In the genomic region with DNA sequence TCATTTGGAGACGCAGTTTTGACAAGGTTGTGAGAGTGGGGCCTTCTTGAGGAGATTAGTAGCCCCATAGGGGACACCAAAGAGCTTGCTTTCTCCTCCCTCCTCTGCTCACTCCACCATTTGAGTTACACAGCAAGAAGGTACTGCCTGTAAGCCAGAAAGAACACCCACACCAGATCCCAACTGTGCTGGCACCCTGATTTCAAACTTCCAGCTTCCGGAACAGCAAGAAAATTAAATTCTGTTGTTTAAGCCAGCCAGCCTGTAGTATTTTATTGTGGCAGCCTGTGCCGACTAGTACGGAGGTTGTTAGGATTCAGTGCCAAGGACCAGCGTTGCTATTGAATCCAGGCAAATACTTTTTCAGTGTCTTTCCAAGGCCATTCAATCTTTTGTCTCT, we compare ENCODE assay signal across 27 cellular contexts.
"Had no signal": no experiment of that assay in that cellular context is flagged by ENCODE, and none has a peak within 500 bp of the region (broad histone marks: within the 10 kb centered on the region; RNA-seq: fewer than 3 reads in every experiment).

No MANE protein-coding gene starts in this region.

- H3K27me3 Mint-ChIP-seq: progenitor cell of endocrine pancreas; stimulated activated memory B cell treated with anti-CD40 and anti-IgM and Interleukin-4, amounts not matched to agents 10 μg/mL and 1 μg/mL and 100 μg/mL, for 72 hours; stimulated activated naive CD8-positive, alpha-beta T cell treated with anti-CD3 and anti-CD28 coated beads, Interleukin-15, amount 100 ng/mL, for 72 hours; type B pancreatic cell had no signal

- H3K9ac ChIP-seq: neural progenitor cell had no signal

- H3K9me3 ChIP-seq: left lung, lower lobe of right lung, neutrophil, ovary, right atrium auricular region, right lobe of liver, tibial nerve, uterus had no signal

- H3K4me3 ChIP-seq: heart right ventricle, hepatocyte, left lung, lower lobe of right lung, neural progenitor cell, ovary, right atrium auricular region, right lobe of liver, smooth muscle cell, tibial nerve, uterus had no signal

- ATAC-seq: heart right ventricle; left colon; left lung; lower lobe of right lung; naive thymus-derived CD8-positive, alpha-beta T cell; right lobe of liver; stimulated activated memory B cell treated with anti-CD40 and anti-IgM and Interleukin-4, amounts not matched to agents 10 μg/mL and 1 μg/mL and 100 μg/mL, for 72 hours; stimulated activated naive CD8-positive, alpha-beta T cell treated with anti-CD3 and anti-CD28 coated beads, Interleukin-15, amount 100 ng/mL, for 72 hours had no signal

- DNase-seq: heart right ventricle; islet precursor cell; left colon; left lung; lower lobe of right lung; mammary epithelial cell; midbrain; naive thymus-derived CD8-positive, alpha-beta T cell; ovary; right lobe of liver; stimulated activated CD4-positive, alpha-beta T cell treated with anti-CD3 and anti-CD28 coated beads, Interleukin-1b, Interleukin-23, amount 100 ng/mL, for 48 hours; stimulated activated CD4-positive, alpha-beta T cell treated with anti-CD3 and anti-CD28 coated beads, Interleukin-2, amount 100 ng/mL, for 48 hours; stimulated activated CD4-positive, alpha-beta T cell treated with anti-CD3 and anti-CD28 coated beads, Interleukin-4, amount 100 ng/mL, for 4 hours; stimulated activated CD8-positive, alpha-beta memory T cell treated with anti-CD3 and anti-CD28 coated beads, Interleukin-4, amount 100 ng/mL, for 48 hours; stimulated activated naive CD4-positive, alpha-beta T cell treated with Interleukin-2 at 50 U/mL for 16 hours; stimulated activated naive CD8-positive, alpha-beta T cell treated with anti-CD3 and anti-CD28 coated beads, Interleukin-15, amount 100 ng/mL, for 72 hours; uterus had no signal

- H3K4me1 ChIP-seq: heart right ventricle, left lung, lower lobe of right lung, neural progenitor cell, right atrium auricular region, right lobe of liver, tibial nerve, uterus had no signal

- H3K4me1 Mint-ChIP-seq: naive thymus-derived CD8-positive, alpha-beta T cell; stimulated activated naive CD8-positive, alpha-beta T cell treated with anti-CD3 and anti-CD28 coated beads, Interleukin-15, amount 100 ng/mL, for 72 hours had no signal

- H3K79me2 ChIP-seq: hepatocyte had no signal

- H3K4me3 Mint-ChIP-seq: naive thymus-derived CD8-positive, alpha-beta T cell; nephron; neural progenitor cell; stimulated activated memory B cell treated with anti-CD40 and anti-IgM and Interleukin-4, amounts not matched to agents 10 μg/mL and 1 μg/mL and 100 μg/mL, for 72 hours; stimulated activated naive CD8-positive, alpha-beta T cell treated with anti-CD3 and anti-CD28 coated beads, Interleukin-15, amount 100 ng/mL, for 72 hours; type B pancreatic cell had no signal

- H3K27ac ChIP-seq: heart right ventricle, hepatocyte, left lung, lower lobe of right lung, neural progenitor cell, neutrophil, ovary, right atrium auricular region, right lobe of liver, tibial nerve, uterus had no signal

- H3K36me3 ChIP-seq: heart right ventricle, left lung, lower lobe of right lung, neural progenitor cell, neutrophil, ovary, right atrium auricular region, right lobe of liver, tibial nerve, uterus had no signal

- H3K27ac Mint-ChIP-seq: naive thymus-derived CD8-positive, alpha-beta T cell; nephron; neural progenitor cell; progenitor cell of endocrine pancreas; stimulated activated memory B cell treated with anti-CD40 and anti-IgM and Interleukin-4, amounts not matched to agents 10 μg/mL and 1 μg/mL and 100 μg/mL, for 72 hours; stimulated activated naive CD8-positive, alpha-beta T cell treated with anti-CD3 and anti-CD28 coated beads, Interleukin-15, amount 100 ng/mL, for 72 hours; type B pancreatic cell had no signal

- H3K27me3 ChIP-seq: hepatocyte, left lung, neural progenitor cell, neutrophil, ovary, right atrium auricular region, right lobe of liver, tibial nerve, uterus had no signal

- H3K4me2 ChIP-seq: hepatocyte, neural progenitor cell, smooth muscle cell had no signal

- H3K36me3 Mint-ChIP-seq: naive thymus-derived CD8-positive, alpha-beta T cell; stimulated activated memory B cell treated with anti-CD40 and anti-IgM and Interleukin-4, amounts not matched to agents 10 μg/mL and 1 μg/mL and 100 μg/mL, for 72 hours; type B pancreatic cell had no signal
